In genomic region chr13:24228852-24229458, GRCh38 we compare ENCODE assay signal across 8 cellular contexts.
DNase-seq lines count a peak whose midpoint lies in the region; ATAC-seq and TF ChIP-seq lines count a peak whose summit lies in the region.

No MANE protein-coding gene starts in this region.

- no peak for ATAC-seq in HG03571 (IDR thresholded peaks at IDR 0.05; ENCODE audit: unreplicated experiment)

- DNase-seq in AG09319 (ENCODE audit: extremely low read depth, low read depth) (peak; percentile 53), NCI-H2171 (lab: John Stamatoyannopoulos, UW) (peak; percentile 2), fibroblast of mammary gland (ENCODE audit: low read depth) (peak; percentile 76), osteoblast (ENCODE audit: insufficient read length, low spot score, missing footprints) (peak; percentile 87), NCI-H128 (lab: John Stamatoyannopoulos, UW; ENCODE audit: unreplicated experiment) (no peak)

- TF ChIP-seq CTCF in AG09319 (IDR thresholded peaks at IDR 0.05; ENCODE audit: low read depth, low read length) (peak; percentile 91), GM12801 (IDR thresholded peaks at IDR 0.05; ENCODE audit: extremely low read depth, insufficient read length) (peak; percentile 80), WI38 (IDR thresholded peaks at IDR 0.05; ENCODE audit: low read depth, low read length) (peak; percentile 78), fibroblast of mammary gland (conservative IDR thresholded peaks at IDR 0.05; ENCODE audit: control insufficient read depth, insufficient read depth, low read depth, low read length) (peak; percentile 97), osteoblast (IDR thresholded peaks at IDR 0.05; ENCODE audit: extremely low read depth, low read depth, low read length) (peak; percentile 94)

- H3K4me3 ChIP-seq in WI38 (ENCODE audit: low read depth, low read length) = no peak overlapping the region
- no peak overlapping the region for H3K4me3 ChIP-seq in fibroblast of mammary gland (ENCODE audit: control insufficient read depth, low read depth, low read length)
- H3K4me3 ChIP-seq in osteoblast (ENCODE audit: insufficient read depth, low read length) = no peak overlapping the region

- no peak overlapping the region for H2AFZ ChIP-seq in osteoblast (ENCODE audit: low read length)

- H3K4me2 ChIP-seq in osteoblast (ENCODE audit: insufficient read depth, low read length) = no peak overlapping the region

- H3K79me2 ChIP-seq in osteoblast (ENCODE audit: insufficient read depth, low read length) = no peaks in the 10 kb centered on the region

- H4K20me1 ChIP-seq in osteoblast (ENCODE audit: insufficient read depth, low read length) = no peaks in the 10 kb centered on the region

- no peaks in the 10 kb centered on the region for H3K36me3 ChIP-seq in osteoblast (ENCODE audit: insufficient read depth, low read length)

- no peaks in the 10 kb centered on the region for H3K9me3 ChIP-seq in osteoblast (ENCODE audit: low read depth, low read length)

- H3K27me3 ChIP-seq in osteoblast (ENCODE audit: insufficient read depth, low read length) = peaks cover 9% of the 10 kb centered on the region

- no peak overlapping the region for H3K27ac ChIP-seq in osteoblast (ENCODE audit: low read depth, low read length)

- H3K4me1 ChIP-seq in osteoblast (ENCODE audit: insufficient read depth, low read length) = peaks cover 9% of the 10 kb centered on the region
